In genomic region chr1:66309006-66309741, GRCh38 we compare ENCODE assay signal across 21 cellular contexts.
"Had no signal": no experiment of that assay in that cellular context is flagged by ENCODE, and none has a peak within 500 bp of the region (broad histone marks: within the 10 kb centered on the region; RNA-seq: fewer than 3 reads in every experiment).

No MANE protein-coding gene starts in this region.

- H3K4me3 Mint-ChIP-seq: dendritic cell treated with granulocyte-macrophage colony-stimulating factor and Interleukin-4, amounts not matched to agents 40 ng/mL and 50 ng/mL, for 4 days; effector memory CD8-positive, alpha-beta T cell; endodermal cell had no signal

- H3K27ac ChIP-seq: colonic mucosa, epithelial cell of prostate, esophagus squamous epithelium, heart right ventricle, left lung, lower lobe of right lung had no signal

- H3K27ac Mint-ChIP-seq: dendritic cell treated with granulocyte-macrophage colony-stimulating factor and Interleukin-4, amounts not matched to agents 40 ng/mL and 50 ng/mL, for 4 days; effector memory CD8-positive, alpha-beta T cell; endodermal cell had no signal

- H3K9me3 Mint-ChIP-seq: dendritic cell treated with granulocyte-macrophage colony-stimulating factor and Interleukin-4, amounts not matched to agents 40 ng/mL and 50 ng/mL, for 4 days; effector memory CD8-positive, alpha-beta T cell; endodermal cell had no signal

- H3K27me3 ChIP-seq: colonic mucosa, esophagus squamous epithelium, heart right ventricle, left lung had no signal

- H3K36me3 ChIP-seq: colonic mucosa, esophagus squamous epithelium, heart right ventricle, left lung, lower lobe of right lung had no signal

- H3K4me3 ChIP-seq: colonic mucosa, esophagus squamous epithelium, heart right ventricle, left lung, lower lobe of right lung had no signal

- ATAC-seq: effector memory CD8-positive, alpha-beta T cell; esophagus mucosa; heart right ventricle; left cardiac atrium; left lung; left ventricle myocardium superior; lower lobe of right lung had no signal

- H3K27me3 Mint-ChIP-seq: effector memory CD8-positive, alpha-beta T cell had no signal

- DNase-seq: colonic mucosa; cortex of kidney; effector CD8-positive, alpha-beta T cell; effector memory CD8-positive, alpha-beta T cell; endodermal cell; erythroblast; esophagus squamous epithelium; foreskin fibroblast; glutamatergic neuron; head of caudate nucleus; heart right ventricle; hippocampal formation; left cardiac atrium; left lung; left ventricle myocardium superior; lower lobe of right lung; mesenchymal stem cell; midbrain had no signal

- H3K9me3 ChIP-seq: colonic mucosa, esophagus squamous epithelium, left lung, lower lobe of right lung had no signal

- H3K4me1 ChIP-seq: colonic mucosa, esophagus squamous epithelium, left lung, lower lobe of right lung had no signal
